Comparison of ENCODE assay signal across 22 cellular contexts in genomic region chr2:67338601-67339233, GRCh38.
"Had no signal": no experiment of that assay in that cellular context is flagged by ENCODE, and none has a peak within 500 bp of the region (broad histone marks: within the 10 kb centered on the region; RNA-seq: fewer than 3 reads in every experiment).

No MANE protein-coding gene starts in this region.

- H3K36me3 ChIP-seq: colonic mucosa, esophagus muscularis mucosa, gastroesophageal sphincter, heart right ventricle, left lung, lower lobe of right lung had no signal

- H3K27ac Mint-ChIP-seq: dendritic cell treated with granulocyte-macrophage colony-stimulating factor and Interleukin-4, amounts not matched to agents 40 ng/mL and 50 ng/mL, for 4 days; effector memory CD8-positive, alpha-beta T cell; immature natural killer cell; mesothelial cell of epicardium; naive thymus-derived CD8-positive, alpha-beta T cell had no signal

- H3K9me3 ChIP-seq: colonic mucosa, esophagus muscularis mucosa, gastroesophageal sphincter, lower lobe of right lung, mucosa of descending colon had no signal

- H3K9me3 Mint-ChIP-seq: immature natural killer cell; naive thymus-derived CD8-positive, alpha-beta T cell had no signal

- DNase-seq: colonic mucosa; cortex of kidney; effector CD8-positive, alpha-beta T cell; effector memory CD8-positive, alpha-beta T cell; foreskin keratinocyte; heart right ventricle; hippocampal formation; immature natural killer cell; islet precursor cell; kidney; kidney glomerular epithelial cell; left lung; left ventricle myocardium superior; lower lobe of right lung; mesenchymal stem cell; mucosa of descending colon; naive B cell; naive thymus-derived CD8-positive, alpha-beta T cell had no signal

- ATAC-seq: effector memory CD8-positive, alpha-beta T cell; foreskin keratinocyte; gastroesophageal sphincter; heart right ventricle; left lung; left ventricle myocardium superior; lower lobe of right lung; mucosa of descending colon; naive thymus-derived CD8-positive, alpha-beta T cell had no signal

- H3K4me1 Mint-ChIP-seq: immature natural killer cell; mesothelial cell of epicardium; naive B cell; naive thymus-derived CD8-positive, alpha-beta T cell had no signal

- H3K36me3 Mint-ChIP-seq: immature natural killer cell; naive B cell; naive thymus-derived CD8-positive, alpha-beta T cell had no signal

- H3K27ac ChIP-seq: colonic mucosa, esophagus muscularis mucosa, foreskin keratinocyte, gastroesophageal sphincter, heart right ventricle, left lung, lower lobe of right lung had no signal

- H3K27me3 ChIP-seq: colonic mucosa, esophagus muscularis mucosa, foreskin keratinocyte, gastroesophageal sphincter, left lung had no signal

- H3K4me1 ChIP-seq: colonic mucosa, foreskin keratinocyte, left lung, lower lobe of right lung had no signal

- H3K27me3 Mint-ChIP-seq: dendritic cell treated with granulocyte-macrophage colony-stimulating factor and Interleukin-4, amounts not matched to agents 40 ng/mL and 50 ng/mL, for 4 days had no signal

- H3K4me3 ChIP-seq: colonic mucosa, esophagus muscularis mucosa, gastroesophageal sphincter, heart right ventricle, left lung, lower lobe of right lung, mucosa of descending colon had no signal

- H3K4me3 Mint-ChIP-seq: dendritic cell treated with granulocyte-macrophage colony-stimulating factor and Interleukin-4, amounts not matched to agents 40 ng/mL and 50 ng/mL, for 4 days; effector memory CD8-positive, alpha-beta T cell; immature natural killer cell; mesothelial cell of epicardium; naive B cell; naive thymus-derived CD8-positive, alpha-beta T cell had no signal
